Comparison of ENCODE assay signal across 17 cellular contexts in genomic region chr2:236641051-236641450, GRCh38.
"Had no signal": no experiment of that assay in that cellular context is flagged by ENCODE, and none has a peak within 500 bp of the region (broad histone marks: within the 10 kb centered on the region; RNA-seq: fewer than 3 reads in every experiment).

No MANE protein-coding gene starts in this region.

- ATAC-seq: activated naive CD8-positive, alpha-beta T cell treated with anti-CD3 and anti-CD28 coated beads, Interleukin-2, amount 50 U/mL, for 24 hours; natural killer cell treated with Interleukin-12 subunit alpha and Interleukin-12 subunit beta and Interleukin-15 and Interleukin-18, amount 100 ng/mL, for 72 hours; stimulated activated naive B cell treated with anti-CD40 and anti-IgM and Interleukin-4, amounts not matched to agents 10 μg/mL and 1 μg/mL and 100 μg/mL, for 72 hours had no signal

- H3K4me3 ChIP-seq: dorsolateral prefrontal cortex, hepatocyte, SJSA1, upper lobe of left lung had no signal

- H3K9me3 ChIP-seq: SJSA1 had no signal

- H3K36me3 ChIP-seq: SJSA1, upper lobe of left lung had no signal

- H3K9me3 Mint-ChIP-seq: activated CD4-positive, alpha-beta T cell treated with anti-CD3 and anti-CD28 coated beads, Interleukin-2, amount 10 ng/mL, durations not matched to agents 24 days and 14 days; activated naive CD4-positive, alpha-beta T cell treated with anti-CD3 and anti-CD28 coated beads for 36 hours; activated naive CD8-positive, alpha-beta T cell treated with anti-CD3 and anti-CD28 coated beads, Interleukin-2, amount 50 U/mL, for 24 hours; activated T-helper 2 cell treated with anti-CD3 and anti-CD28 coated beads, Interferon-gamma antibody, Interleukin-2, Interleukin-4, amounts not matched to agents 10 μg/mL and 5 μg/mL and 100 μg/mL, durations not matched to agents 14 hours and 24 hours and 36 hours; natural killer cell treated with Interleukin-12 subunit alpha and Interleukin-12 subunit beta and Interleukin-15 and Interleukin-18, amount 100 ng/mL, for 72 hours had no signal

- H3K4me3 Mint-ChIP-seq: activated CD4-positive, alpha-beta T cell treated with anti-CD3 and anti-CD28 coated beads, Interleukin-2, amount 10 ng/mL, durations not matched to agents 24 days and 14 days; activated naive CD4-positive, alpha-beta T cell treated with anti-CD3 and anti-CD28 coated beads for 36 hours; activated naive CD8-positive, alpha-beta T cell treated with anti-CD3 and anti-CD28 coated beads, Interleukin-2, amount 50 U/mL, for 24 hours; natural killer cell treated with Interleukin-12 subunit alpha and Interleukin-12 subunit beta and Interleukin-15 and Interleukin-18, amount 100 ng/mL, for 72 hours; stimulated activated naive B cell treated with anti-CD40 and anti-IgM and Interleukin-4, amounts not matched to agents 10 μg/mL and 1 μg/mL and 100 μg/mL, for 72 hours had no signal

- DNase-seq: activated CD4-positive, alpha-beta T cell treated with anti-CD3 and anti-CD28 coated beads, Interleukin-2, amount 10 ng/mL, durations not matched to agents 24 days and 14 days; activated CD4-positive, CD25-positive, alpha-beta regulatory T cell; activated naive CD4-positive, alpha-beta T cell treated with anti-CD3 and anti-CD28 coated beads for 36 hours; activated naive CD8-positive, alpha-beta T cell treated with anti-CD3 and anti-CD28 coated beads, Interleukin-2, amount 50 U/mL, for 24 hours; activated T-cell treated with anti-CD3 and anti-CD28 coated beads, Interleukin-2, amount 50 U/mL, for 1 hour; dorsolateral prefrontal cortex; mesendoderm; occipital lobe; stimulated activated CD4-positive, alpha-beta T cell treated with anti-CD3 and anti-CD28 coated beads, Interleukin-15, amount 100 ng/mL, for 24 hours; stimulated activated CD4-positive, alpha-beta T cell treated with anti-CD3 and anti-CD28 coated beads, Interleukin-4, amount 100 ng/mL, for 1 hour; stimulated activated naive B cell treated with anti-CD40 and anti-IgM and Interleukin-4, amounts not matched to agents 10 μg/mL and 1 μg/mL and 100 μg/mL, for 72 hours; T-helper 2 cell; upper lobe of left lung had no signal

- H3K4me1 Mint-ChIP-seq: activated CD4-positive, alpha-beta T cell treated with anti-CD3 and anti-CD28 coated beads, Interleukin-2, amount 10 ng/mL, durations not matched to agents 24 days and 14 days; activated naive CD8-positive, alpha-beta T cell treated with anti-CD3 and anti-CD28 coated beads, Interleukin-2, amount 50 U/mL, for 24 hours; stimulated activated naive B cell treated with anti-CD40 and anti-IgM and Interleukin-4, amounts not matched to agents 10 μg/mL and 1 μg/mL and 100 μg/mL, for 72 hours had no signal

- H3K27ac ChIP-seq: dorsolateral prefrontal cortex had no signal

- H3K36me3 Mint-ChIP-seq: natural killer cell treated with Interleukin-12 subunit alpha and Interleukin-12 subunit beta and Interleukin-15 and Interleukin-18, amount 100 ng/mL, for 72 hours; stimulated activated naive B cell treated with anti-CD40 and anti-IgM and Interleukin-4, amounts not matched to agents 10 μg/mL and 1 μg/mL and 100 μg/mL, for 72 hours had no signal

- H3K27me3 ChIP-seq: hepatocyte, SJSA1, upper lobe of left lung had no signal

- H3K27ac Mint-ChIP-seq: activated CD4-positive, alpha-beta T cell treated with anti-CD3 and anti-CD28 coated beads, Interleukin-2, amount 10 ng/mL, durations not matched to agents 24 days and 14 days; activated naive CD4-positive, alpha-beta T cell treated with anti-CD3 and anti-CD28 coated beads for 36 hours; activated naive CD8-positive, alpha-beta T cell treated with anti-CD3 and anti-CD28 coated beads, Interleukin-2, amount 50 U/mL, for 24 hours; activated T-helper 2 cell treated with anti-CD3 and anti-CD28 coated beads, Interferon-gamma antibody, Interleukin-2, Interleukin-4, amounts not matched to agents 10 μg/mL and 5 μg/mL and 100 μg/mL, durations not matched to agents 14 hours and 24 hours and 36 hours; natural killer cell treated with Interleukin-12 subunit alpha and Interleukin-12 subunit beta and Interleukin-15 and Interleukin-18, amount 100 ng/mL, for 72 hours; stimulated activated naive B cell treated with anti-CD40 and anti-IgM and Interleukin-4, amounts not matched to agents 10 μg/mL and 1 μg/mL and 100 μg/mL, for 72 hours had no signal
